Comparison of ENCODE assay signal across 8 cellular contexts in the genomic region with DNA sequence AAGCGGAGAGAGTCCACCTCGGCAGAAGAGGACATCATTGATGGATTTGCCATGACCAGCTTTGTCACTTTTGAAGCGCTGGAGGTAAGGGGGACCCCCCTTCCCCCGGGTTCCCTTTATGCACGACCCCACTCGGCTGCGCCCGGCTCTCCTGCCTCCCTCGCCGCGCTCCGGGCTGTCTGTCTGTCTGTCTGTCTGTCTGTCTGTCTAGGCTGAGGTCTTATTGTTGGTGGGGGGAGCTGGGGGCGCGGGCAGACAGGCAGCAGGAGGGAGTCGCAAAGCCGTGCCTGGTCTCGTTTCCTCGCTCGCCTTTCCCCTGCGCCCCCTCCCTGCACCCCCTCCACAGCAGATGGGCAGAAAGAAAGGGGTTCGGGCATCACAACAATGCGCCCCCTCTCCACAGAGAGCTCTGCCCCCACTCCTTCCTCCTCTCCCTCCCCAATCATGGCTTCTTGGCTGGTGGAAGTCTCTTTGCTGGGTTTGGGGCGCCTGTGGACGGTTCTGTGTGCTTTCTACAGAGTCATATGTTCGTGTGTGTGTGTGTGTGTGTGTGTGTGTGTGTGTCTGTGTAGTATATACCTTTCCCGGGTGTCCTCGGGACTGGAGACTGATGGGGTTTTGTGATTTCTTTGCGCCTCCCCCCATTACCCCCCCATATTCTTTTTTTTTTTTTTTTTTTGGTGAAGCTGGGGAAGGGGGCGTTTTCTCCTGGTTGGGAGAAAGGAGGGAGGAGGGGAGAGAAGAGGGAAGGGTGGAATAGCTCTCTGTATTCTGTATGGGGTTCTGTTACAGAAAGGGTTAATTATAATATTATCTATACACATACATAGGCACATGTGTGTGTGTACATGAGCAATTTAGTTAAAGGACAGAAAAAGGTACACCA. TPM values are rescaled to one million over a fixed set of nuclear protein-coding genes. Genes with fewer than 3 reads are reported as not detected.
DNase-seq lines count a peak whose midpoint lies in the region; ATAC-seq, FAIRE-seq and TF ChIP-seq lines count a peak whose summit lies in the region.

No MANE protein-coding gene starts in this region.

- peak overlapping the region in 3 of 4 donors; percentile 34 to 85 (median 49) for H3K27ac ChIP-seq in upper lobe of left lung

- peaks cover 19 to 47% (median 25%) of the 10 kb centered on the region in 4 donors for H3K4me1 ChIP-seq in upper lobe of left lung

- TF ChIP-seq POLR2A in lower leg skin (IDR thresholded peaks at IDR 0.05) (no peak), upper lobe of left lung (IDR thresholded peaks at IDR 0.05) (no peak)

- no peak for TF ChIP-seq EP300 in upper lobe of left lung (IDR thresholded peaks at IDR 0.05)

- no peaks in the 10 kb centered on the region for H3K27me3 ChIP-seq in upper lobe of left lung

- peak overlapping the region; percentile 95 for H3K4me3 ChIP-seq in lower leg skin (ENCODE audit: low read depth, poor library complexity, severe bottlenecking)
- H3K4me3 ChIP-seq in upper lobe of left lung: peak overlapping the region; percentile 46 to 82 (median 66)

- no peaks in the 10 kb centered on the region for H3K36me3 Mint-ChIP-seq in activated naive CD4-positive, alpha-beta T cell treated with anti-CD3 and anti-CD28 coated beads, Interleukin-2, amount 50 U/mL, for 24 hours
- H3K36me3 Mint-ChIP-seq in activated T-helper 2 cell treated with anti-CD3 and anti-CD28 coated beads, Interferon-gamma antibody, Interleukin-2, Interleukin-4, amounts not matched to agents 10 μg/mL and 5 μg/mL and 100 μg/mL, durations not matched to agents 14 hours and 24 hours and 36 hours (ENCODE audit: low read depth): no peaks in the 10 kb centered on the region

- 0 to 1% methylated on average over 27 to 28 of the region's 29 CpGs for WGBS in lower leg skin, 2 donors
- WGBS in upper lobe of left lung, 2 donors: 1% methylated on average over 17 to 28 of the region's 29 CpGs

- no peaks in the 10 kb centered on the region for H3K9me3 Mint-ChIP-seq in activated naive CD4-positive, alpha-beta T cell treated with anti-CD3 and anti-CD28 coated beads, Interleukin-2, amount 50 U/mL, for 24 hours
- H3K9me3 Mint-ChIP-seq in activated T-helper 2 cell treated with anti-CD3 and anti-CD28 coated beads, Interferon-gamma antibody, Interleukin-2, Interleukin-4, amounts not matched to agents 10 μg/mL and 5 μg/mL and 100 μg/mL, durations not matched to agents 14 hours and 24 hours and 36 hours: no peaks in the 10 kb centered on the region

- TF ChIP-seq CTCF in lower leg skin (IDR thresholded peaks at IDR 0.05) (no peak), upper lobe of left lung (IDR thresholded peaks at IDR 0.05) (no peak)

- peaks cover 24% of the 10 kb centered on the region for H3K27me3 Mint-ChIP-seq in activated naive CD4-positive, alpha-beta T cell treated with anti-CD3 and anti-CD28 coated beads, Interleukin-2, amount 50 U/mL, for 24 hours
- peaks cover 32% of the 10 kb centered on the region for H3K27me3 Mint-ChIP-seq in activated T-helper 2 cell treated with anti-CD3 and anti-CD28 coated beads, Interferon-gamma antibody, Interleukin-2, Interleukin-4, amounts not matched to agents 10 μg/mL and 5 μg/mL and 100 μg/mL, durations not matched to agents 14 hours and 24 hours and 36 hours (ENCODE audit: low read depth)

- no peak for ATAC-seq in upper lobe of left lung (ENCODE audit: low FRiP score in 2 of 2)

- H3K36me3 ChIP-seq in upper lobe of left lung: no peaks in the 10 kb centered on the region

- intact Hi-C loops in activated T-helper 2 cell treated with anti-CD3 and anti-CD28 coated beads, Interferon-gamma antibody, Interleukin-2, Interleukin-4, amounts not matched to agents 10 μg/mL and 5 μg/mL and 100 μg/mL, durations not matched to agents 14 hours and 24 hours and 36 hours (cut with micrococcal nuclease): no loop called here
- intact Hi-C loops in lower leg skin (cut with DNase I; ENCODE audit: low total_unique reads): no loop called here

- H3K27ac Mint-ChIP-seq in activated naive CD4-positive, alpha-beta T cell treated with anti-CD3 and anti-CD28 coated beads, Interleukin-2, amount 50 U/mL, for 24 hours: no peak overlapping the region
- H3K27ac Mint-ChIP-seq in activated T-helper 2 cell treated with anti-CD3 and anti-CD28 coated beads, Interferon-gamma antibody, Interleukin-2, Interleukin-4, amounts not matched to agents 10 μg/mL and 5 μg/mL and 100 μg/mL, durations not matched to agents 14 hours and 24 hours and 36 hours: no peak overlapping the region

- DNase-seq in activated naive CD4-positive, alpha-beta T cell treated with anti-CD3 and anti-CD28 coated beads, Interleukin-2, amount 50 U/mL, for 16 hours: no peak
- no peak for DNase-seq in activated T-helper 2 cell treated with anti-CD3 and anti-CD28 coated beads, Interferon-gamma antibody, Interleukin-2, Interleukin-4, amounts not matched to agents 10 μg/mL and 5 μg/mL and 100 μg/mL, durations not matched to agents 14 hours and 24 hours and 36 hours (ENCODE audit: low spot score)
- DNase-seq in lower leg skin (ENCODE audit: low spot score in 2 of 2): no peak
- DNase-seq in upper lobe of left lung: no peak
- DNase-seq in ACHN: no peak
- no peak for DNase-seq in frontal cortex (ENCODE audit: low spot score in 2 of 2)
- no peak for DNase-seq in kidney glomerular epithelial cell (lab: John Stamatoyannopoulos, UW)

- in situ Hi-C loops in ACHN (cut with HindIII; ENCODE audit: low pct_ligation_motif_present, low pct_unique_long_range_greater_than_20kb, low sequenced_read_pairs): no loop called here

- peak overlapping the region; percentile 71 for H3K4me3 Mint-ChIP-seq in activated naive CD4-positive, alpha-beta T cell treated with anti-CD3 and anti-CD28 coated beads, Interleukin-2, amount 50 U/mL, for 24 hours
- H3K4me3 Mint-ChIP-seq in activated T-helper 2 cell treated with anti-CD3 and anti-CD28 coated beads, Interferon-gamma antibody, Interleukin-2, Interleukin-4, amounts not matched to agents 10 μg/mL and 5 μg/mL and 100 μg/mL, durations not matched to agents 14 hours and 24 hours and 36 hours (ENCODE audit: low read depth): peak overlapping the region; percentile 64

- H3K9me3 ChIP-seq in upper lobe of left lung: no peaks in the 10 kb centered on the region

- no peak for FAIRE-seq in frontal cortex (lab: Jason Lieb, UNC)

- H3K4me1 Mint-ChIP-seq in activated naive CD4-positive, alpha-beta T cell treated with anti-CD3 and anti-CD28 coated beads, Interleukin-2, amount 50 U/mL, for 24 hours: peaks cover 11% of the 10 kb centered on the region
- H3K4me1 Mint-ChIP-seq in activated T-helper 2 cell treated with anti-CD3 and anti-CD28 coated beads, Interferon-gamma antibody, Interleukin-2, Interleukin-4, amounts not matched to agents 10 μg/mL and 5 μg/mL and 100 μg/mL, durations not matched to agents 14 hours and 24 hours and 36 hours (ENCODE audit: low read depth): peaks cover 6% of the 10 kb centered on the region

RNA-seq across cellular contexts. Expression of a gene that starts 1.8 kb away (rescaled TPM):
- 0.87 and 1.1 TPM in 2 replicates for total RNA-seq in activated T-helper 2 cell treated with anti-CD3 and anti-CD28 coated beads, Interferon-gamma antibody, Interleukin-2, Interleukin-4, amounts not matched to agents 10 μg/mL and 5 μg/mL and 100 μg/mL, durations not matched to agents 14 hours and 24 hours and 36 hours
- total RNA-seq in lower leg skin: 10 to 100 TPM; 30.8 to 41.9 (median 40.5) TPM
- total RNA-seq in upper lobe of left lung: 100 to 1,000 TPM in 1 of 6 donors, 10 to 100 TPM in 5; 38.9 to 151 (median 55.8) TPM
- 71.3 TPM for total RNA-seq in frontal cortex

Comparison
In these comparisons a context has a peak if more than half of its experiments do, and no peak if none do; other contexts are left out.
1. RNA of a gene that starts 1.8 kb away (total RNA-seq): 71.3 TPM in frontal cortex (single experiment), 38.9 to 151 TPM in upper lobe of left lung and 30.8 to 41.9 TPM in lower leg skin; 0.87 to 1.1 TPM in activated T-helper 2 cell treated with anti-CD3 and anti-CD28 coated beads, Interferon-gamma antibody, Interleukin-2, Interleukin-4, amounts not matched to agents 10 μg/mL and 5 μg/mL and 100 μg/mL, durations not matched to agents 14 hours and 24 hours and 36 hours; every median in the first group is over 10 times any median in the second.